In genomic region chr16:5239472-5240277, GRCh38 we compare ENCODE assay signal across 8 cellular contexts.
A peak's percentile ranks its signal among the peaks of the same experiment; 100 is the strongest.
DNase-seq lines count a peak whose midpoint lies in the region; ATAC-seq and TF ChIP-seq lines count a peak whose summit lies in the region.
"Not testable (repeated sequence)": the region's sequence is repeated elsewhere in the genome, so short reads cannot be mapped to it uniquely, and the experiment has no call there.

No MANE protein-coding gene starts in this region.

- peak overlapping the region; percentile 29 for H3K4me3 Mint-ChIP-seq in chondrocyte (ENCODE audit: unreplicated experiment)

- not testable (repeated sequence) for H3K27ac ChIP-seq in HUES6 (ENCODE audit: low read depth, low read length); iPS-18a (ENCODE audit: low read length); psoas muscle

- WGBS in psoas muscle, 3 donors, result 1 to 4% (median 1%) methylated on average over 20 to 85 of the region's 89 CpGs

- not testable (repeated sequence) for H3K9me3 Mint-ChIP-seq in chondrocyte (ENCODE audit: low read depth)

- H3K9me3 ChIP-seq in HUES6 (ENCODE audit: control insufficient read depth, insufficient read depth, low read depth, low read length); iPS-18a (ENCODE audit: control insufficient read depth, low read depth, low read length); psoas muscle: not testable (repeated sequence)

- not testable (repeated sequence) for ATAC-seq in psoas muscle; stimulated activated naive CD8-positive, alpha-beta T cell treated with anti-CD3 and anti-CD28 coated beads, Interleukin-15, Interleukin-2, amounts not matched to agents 100 U/mL and 50 U/mL, for 24 hours

- peaks cover 46% of the 10 kb centered on the region for H3K27me3 ChIP-seq in HUES6 (ENCODE audit: control insufficient read depth, insufficient read depth, low read length)
- peaks cover 18% of the 10 kb centered on the region for H3K27me3 ChIP-seq in iPS-18a (ENCODE audit: control insufficient read depth, insufficient read depth, low read length)
- H3K27me3 ChIP-seq in psoas muscle (ENCODE audit: insufficient read depth in 3 of 3, low read length in 2 of 3), result not testable (repeated sequence)

- H3K27me3 Mint-ChIP-seq in chondrocyte (ENCODE audit: low read depth), result peaks cover 38% of the 10 kb centered on the region

- H3K36me3 Mint-ChIP-seq in chondrocyte (ENCODE audit: low read depth), result not testable (repeated sequence)

- intact Hi-C loops in psoas muscle (cut with DNase I), result loop anchor here (5.0 to 10.0 kb wide), 2 partner anchors 1403 to 1405 kb away; no protein-coding TSS in a partner anchor

- H3K36me3 ChIP-seq in HUES6 (ENCODE audit: control insufficient read depth, insufficient read depth, low read length); iPS-18a (ENCODE audit: control insufficient read depth, low read depth, low read length); psoas muscle (ENCODE audit: insufficient read depth in 1 of 2, low read depth in 1 of 2): not testable (repeated sequence)

- H3K4me1 ChIP-seq in HUES6 (ENCODE audit: control insufficient read depth, insufficient read depth, low read length); iPS-18a (ENCODE audit: control insufficient read depth, low read depth, low read length); psoas muscle: not testable (repeated sequence)

- H3K4me3 ChIP-seq in HUES6 (ENCODE audit: low read depth, low read length) (peak overlapping the region; percentile 50; the same call in 1 of the 2 replicates), iPS-18a (ENCODE audit: low read length) (peak overlapping the region; percentile 54), psoas muscle (peak overlapping the region; percentile 15)

- not testable (repeated sequence) for H3K4me1 Mint-ChIP-seq in chondrocyte (ENCODE audit: low read depth)

- TF ChIP-seq CTCF in chondrocyte (IDR thresholded peaks at IDR 0.05) (peak; percentile 69), psoas muscle (IDR thresholded peaks at IDR 0.05) (peak; percentile 39)

- in situ Hi-C loops in Caki2 (cut with HindIII; ENCODE audit: low pct_unique_long_range_greater_than_20kb, low sequenced_read_pairs); SK-MEL-5 (cut with HindIII; ENCODE audit: low pct_unique_long_range_greater_than_20kb, low sequenced_read_pairs): not testable (repeated sequence)

- H3K9ac ChIP-seq in HUES6 (ENCODE audit: low read length); iPS-18a (ENCODE audit: low read length): not testable (repeated sequence)

- DNase-seq in Caki2 (ENCODE audit: low read depth), result peak; percentile 35
- DNase-seq in SK-MEL-5 (ENCODE audit: low read depth, low spot score), result peak; percentile 8
- DNase-seq in activated T-cell treated with anti-CD3 and anti-CD28 coated beads for 48 hours (ENCODE audit: low read depth), result peak; percentile 58
- not testable (repeated sequence) for DNase-seq in chondrocyte (ENCODE audit: low spot score)
- DNase-seq in psoas muscle, result peak in 1 of 2 donors; percentile 26
- DNase-seq in stimulated activated naive CD8-positive, alpha-beta T cell treated with anti-CD3 and anti-CD28 coated beads, Interleukin-15, Interleukin-2, amounts not matched to agents 100 U/mL and 50 U/mL, for 24 hours, result peak; percentile 72

- H3K27ac Mint-ChIP-seq in chondrocyte (ENCODE audit: unreplicated experiment), result not testable (repeated sequence)
